Comparison of ENCODE assay signal across 3 cellular contexts in the genomic region with DNA sequence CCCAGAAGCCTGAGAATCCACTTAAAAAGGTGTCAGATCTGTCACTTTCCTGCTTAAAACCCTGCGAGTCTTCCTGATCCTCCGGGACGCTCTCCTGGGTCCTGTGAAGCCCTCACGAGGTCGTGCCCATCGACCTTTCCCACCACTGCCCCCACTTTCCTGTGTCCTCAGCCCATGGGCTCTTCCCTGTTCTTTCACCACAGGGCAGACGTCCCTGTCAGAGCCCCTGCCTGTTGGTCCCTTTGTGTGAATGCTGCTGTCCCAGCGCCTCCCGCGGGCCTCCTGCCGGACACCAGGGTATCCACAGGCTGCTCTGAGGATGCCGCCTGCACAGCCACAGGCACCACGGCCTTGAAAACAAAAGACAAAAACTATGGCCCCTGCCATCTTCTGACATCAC.
TF ChIP-seq lines count a peak whose summit lies in the region.

No MANE protein-coding gene starts in this region.

TF ChIP-seq in SK-N-SH, 30 proteins besides CTCF, POLR2A, EP300 and RAD21 (continued from another document):
- TF ChIP-seq, protein P1, sequence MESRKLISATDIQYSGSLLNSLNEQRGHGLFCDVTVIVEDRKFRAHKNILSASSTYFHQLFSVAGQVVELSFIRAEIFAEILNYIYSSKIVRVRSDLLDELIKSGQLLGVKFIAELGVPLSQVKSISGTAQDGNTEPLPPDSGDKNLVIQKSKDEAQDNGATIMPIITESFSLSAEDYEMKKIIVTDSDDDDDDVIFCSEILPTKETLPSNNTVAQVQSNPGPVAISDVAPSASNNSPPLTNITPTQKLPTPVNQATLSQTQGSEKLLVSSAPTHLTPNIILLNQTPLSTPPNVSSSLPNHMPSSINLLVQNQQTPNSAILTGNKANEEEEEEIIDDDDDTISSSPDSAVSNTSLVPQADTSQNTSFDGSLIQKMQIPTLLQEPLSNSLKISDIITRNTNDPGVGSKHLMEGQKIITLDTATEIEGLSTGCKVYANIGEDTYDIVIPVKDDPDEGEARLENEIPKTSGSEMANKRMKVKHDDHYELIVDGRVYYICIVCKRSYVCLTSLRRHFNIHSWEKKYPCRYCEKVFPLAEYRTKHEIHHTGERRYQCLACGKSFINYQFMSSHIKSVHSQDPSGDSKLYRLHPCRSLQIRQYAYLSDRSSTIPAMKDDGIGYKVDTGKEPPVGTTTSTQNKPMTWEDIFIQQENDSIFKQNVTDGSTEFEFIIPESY (IDR thresholded peaks at IDR 0.05; ENCODE audit: borderline replicate concordance, low read depth): no peak
- TF ChIP-seq MEF2A (IDR thresholded peaks at IDR 0.05; ENCODE audit: borderline replicate concordance, low read depth) (no peak), NRF1 (IDR thresholded peaks at IDR 0.05; ENCODE audit: low read depth, low read length) (no peak), FOXM1 (IDR thresholded peaks at IDR 0.05; ENCODE audit: low read depth) (no peak), USF1 (IDR thresholded peaks at IDR 0.05; ENCODE audit: borderline replicate concordance, low read depth) (no peak), YY1 (IDR thresholded peaks at IDR 0.05; ENCODE audit: low read depth) (no peak)

TF ChIP-seq in SK-N-SH treated with all-trans-retinoic acid at 6 μM for 48 hours, 23 proteins besides CTCF, POLR2A, EP300 and RAD21 (continued from another document):
- TF ChIP-seq PPARA (CRISPR knock-in tag; IDR thresholded peaks at IDR 0.05; ENCODE audit: borderline replicate concordance) (no peak), RARB (CRISPR knock-in tag; IDR thresholded peaks at IDR 0.05) (no peak), ZNF8 (CRISPR knock-in tag; IDR thresholded peaks at IDR 0.05) (no peak)

TF ChIP-seq in K562, 482 proteins besides CTCF, POLR2A, EP300 and RAD21 (continued from another document):
- TF ChIP-seq NR2C2 (CRISPR knock-in tag; IDR thresholded peaks at IDR 0.05) (no peak), NR2C2 (tag; IDR thresholded peaks at IDR 0.05) (no peak)
